In genomic region chr2:67666386-67667053, GRCh38 we compare ENCODE assay signal across 2 cellular contexts.
A peak's percentile ranks its signal among the peaks of the same experiment; 100 is the strongest.
TF ChIP-seq lines count a peak whose summit lies in the region.

No MANE protein-coding gene starts in this region.

TF ChIP-seq in liver, 16 proteins besides CTCF, POLR2A, EP300 and RAD21 (continued from another document):
- TF ChIP-seq REST (IDR thresholded peaks at IDR 0.05) (no peak), TAF1 (conservative IDR thresholded peaks at IDR 0.05) (no peak), RXRA (IDR thresholded peaks at IDR 0.05) (peak; percentile 60 to 69), HNF4G (IDR thresholded peaks at IDR 0.05) (no peak), SP1 (IDR thresholded peaks at IDR 0.05) (peak; percentile 36), HNF4A (conservative IDR thresholded peaks at IDR 0.05) (no peak), JUND (IDR thresholded peaks at IDR 0.05) (no peak), NR2F2 (IDR thresholded peaks at IDR 0.05) (peak; percentile 96)

TF ChIP-seq in HepG2, 621 proteins besides CTCF, POLR2A, EP300 and RAD21 (continued from another document):
- TF ChIP-seq ZNF142 (CRISPR knock-in tag; IDR thresholded peaks at IDR 0.05) (no peak), ZSCAN29 (CRISPR knock-in tag; conservative IDR thresholded peaks at IDR 0.05) (no peak), ZMAT5 (CRISPR knock-in tag; IDR thresholded peaks at IDR 0.05; ENCODE audit: borderline replicate concordance, low read depth) (no peak), MAZ (IDR thresholded peaks at IDR 0.05; ENCODE audit: borderline replicate concordance, low read depth, low read length) (no peak), MAZ (CRISPR knock-in tag; IDR thresholded peaks at IDR 0.05; ENCODE audit: low read depth) (no peak), HOXA7 (CRISPR knock-in tag; IDR thresholded peaks at IDR 0.05) (no peak), SRSF1 (optimal IDR thresholded peaks at IDR 0.05; ENCODE audit: low read depth, low read length) (no peak), ZNF432 (CRISPR knock-in tag; IDR thresholded peaks at IDR 0.05; ENCODE audit: borderline replicate concordance) (no peak), ZNF10 (CRISPR knock-in tag; IDR thresholded peaks at IDR 0.05; ENCODE audit: borderline replicate concordance, low read depth) (no peak), CREM (IDR thresholded peaks at IDR 0.05) (no peak), CREM (CRISPR knock-in tag; IDR thresholded peaks at IDR 0.05) (no peak), SALL1 (CRISPR knock-in tag; IDR thresholded peaks at IDR 0.05) (no peak), ZNF788 (CRISPR knock-in tag; IDR thresholded peaks at IDR 0.05; ENCODE audit: borderline replicate concordance) (no peak), MEIS2 (CRISPR knock-in tag; IDR thresholded peaks at IDR 0.05) (no peak), ZNF557 (CRISPR knock-in tag; IDR thresholded peaks at IDR 0.05) (no peak)
